Comparison of ENCODE assay signal across 25 cellular contexts in genomic region chr17:76090517-76091135, GRCh38. TPM values are rescaled to one million over a fixed set of nuclear protein-coding genes. Genes with fewer than 3 reads are reported as not detected.
DNase-seq lines count a peak whose midpoint lies in the region; ATAC-seq and TF ChIP-seq lines count a peak whose summit lies in the region.
"Had no signal": no experiment of that assay in that cellular context is flagged by ENCODE, and none has a peak within 500 bp of the region (broad histone marks: within the 10 kb centered on the region; RNA-seq: fewer than 3 reads in every experiment).

No MANE protein-coding gene starts in this region.

- H3K4me1 ChIP-seq in CD8-positive, alpha-beta T cell (ENCODE audit: insufficient read depth, low read length) = no peaks in the 10 kb centered on the region
- H3K4me1 ChIP-seq in CD4-positive, alpha-beta memory T cell (ENCODE audit: insufficient read depth, low read length) = no peaks in the 10 kb centered on the region
- H3K4me1 ChIP-seq: SJCRH30 had no signal

- in situ Hi-C loops in GM13976 (cut with MboI; ENCODE audit: low sequenced_read_pairs, unreplicated experiment) = no loop called here

- H3K4me3 ChIP-seq in CD8-positive, alpha-beta T cell (ENCODE audit: low read depth, low read length) = no peak overlapping the region
- H3K4me3 ChIP-seq in CD4-positive, alpha-beta memory T cell (ENCODE audit: low read length in 2 of 2) = no peak overlapping the region
- H3K4me3 ChIP-seq: GM12878, PC-9, SJCRH30 had no signal

- H3K36me3 ChIP-seq in CD8-positive, alpha-beta T cell (ENCODE audit: insufficient read depth, low read length) = peaks cover 52% of the 10 kb centered on the region
- H3K36me3 ChIP-seq in CD4-positive, alpha-beta memory T cell (ENCODE audit: insufficient read depth, low read length) = peaks cover 73% of the 10 kb centered on the region

- TF ChIP-seq CTCF in CD8-positive, alpha-beta T cell (IDR thresholded peaks at IDR 0.05) = no peak
- TF ChIP-seq CTCF in GM13976 (IDR thresholded peaks at IDR 0.05; ENCODE audit: borderline replicate concordance, control extremely low read depth, extremely low read depth, insufficient read depth, missing control alignments) (no peak), chondrocyte (IDR thresholded peaks at IDR 0.05) (no peak)

- peak overlapping the region; percentile 10 for H3K27ac Mint-ChIP-seq in CD8-positive, alpha-beta T cell
- H3K27ac Mint-ChIP-seq in chondrocyte (ENCODE audit: unreplicated experiment) = no peak overlapping the region
- no peak overlapping the region for H3K27ac Mint-ChIP-seq in CD4-positive, alpha-beta memory T cell
- H3K27ac Mint-ChIP-seq: HFFc6 had no signal

- no peaks in the 10 kb centered on the region for H3K27me3 ChIP-seq in CD8-positive, alpha-beta T cell (ENCODE audit: insufficient read depth, low read length)
- H3K27me3 ChIP-seq in CD4-positive, alpha-beta memory T cell (ENCODE audit: insufficient read depth, low read length) = no peaks in the 10 kb centered on the region
- H3K27me3 ChIP-seq: SJCRH30 had no signal

- intact Hi-C loops in CD8-positive, alpha-beta T cell (cut with DNase I, micrococcal nuclease) = no loop called here
- intact Hi-C loops in posterior vena cava (cut with DNase I) = no loop called here
- intact Hi-C loops in CD4-positive, alpha-beta memory T cell (cut with micrococcal nuclease) = no loop called here

- H3K9me3 Mint-ChIP-seq in CD8-positive, alpha-beta T cell = no peaks in the 10 kb centered on the region
- no peaks in the 10 kb centered on the region for H3K9me3 Mint-ChIP-seq in chondrocyte (ENCODE audit: low read depth)
- H3K9me3 Mint-ChIP-seq in CD4-positive, alpha-beta memory T cell = no peaks in the 10 kb centered on the region
- H3K9me3 Mint-ChIP-seq: CD14-positive monocyte, HFFc6 had no signal

- ATAC-seq in CD8-positive, alpha-beta T cell = no peak
- ATAC-seq: GM12878 had no signal

- DNase-seq in CD8-positive, alpha-beta T cell = no peak
- peak; percentile 25 for DNase-seq in GM13976 (ENCODE audit: low spot score)
- peak; percentile 67 for DNase-seq in chondrocyte (ENCODE audit: low spot score)
- peak; percentile 78 for DNase-seq in posterior vena cava (ENCODE audit: low spot score)
- no peak for DNase-seq in NCI-H1694 treated with DMSO at 0.1 percent for 48 hours (lab: John Stamatoyannopoulos, UW)
- DNase-seq in MV-4-11 (lab: John Stamatoyannopoulos, UW) = no peak
- no peak for DNase-seq in CD4-positive, alpha-beta memory T cell
- DNase-seq: ACHN, AML-193, DMS53, EL, HFFc6, NCI-H1048, NCI-H1436, NCI-H2029, NCI-H345, NCI-H524 treated with DMSO at 0.1 percent for 48 hours, PC-9, SJCRH30 had no signal

- peaks cover 6% of the 10 kb centered on the region for H3K4me1 Mint-ChIP-seq in CD8-positive, alpha-beta T cell (ENCODE audit: low read depth)
- no peaks in the 10 kb centered on the region for H3K4me1 Mint-ChIP-seq in chondrocyte (ENCODE audit: low read depth)
- H3K4me1 Mint-ChIP-seq in CD4-positive, alpha-beta memory T cell = peaks cover 0 to 12% (median 3%) of the 10 kb centered on the region in 4 donors

- no peaks in the 10 kb centered on the region for H3K27me3 Mint-ChIP-seq in CD8-positive, alpha-beta T cell (ENCODE audit: low read depth)
- H3K27me3 Mint-ChIP-seq in chondrocyte (ENCODE audit: low read depth) = no peaks in the 10 kb centered on the region
- no peaks in the 10 kb centered on the region for H3K27me3 Mint-ChIP-seq in CD4-positive, alpha-beta memory T cell

- CTCF ChIA-PET in CD8-positive, alpha-beta T cell (lab: Charles Lee) = interaction anchor here (0.7 to 1.3 kb wide), 3 partner anchors 13 to 189 kb away, joined by 3 to 4 read pairs (median 3); no protein-coding TSS in a partner anchor
- CTCF ChIA-PET in CD4-positive, alpha-beta memory T cell (lab: Charles Lee; ENCODE audit: partially characterized antibody) = interaction anchor here (1.1 kb wide), 1 partner anchor 11 kb away, joined by 4 read pairs; no protein-coding TSS in a partner anchor

- peaks cover 81% of the 10 kb centered on the region for H3K36me3 Mint-ChIP-seq in CD8-positive, alpha-beta T cell
- H3K36me3 Mint-ChIP-seq in chondrocyte (ENCODE audit: low read depth) = peaks cover 36% of the 10 kb centered on the region
- peaks cover 34 to 60% of the 10 kb centered on the region in 2 donors for H3K36me3 Mint-ChIP-seq in CD4-positive, alpha-beta memory T cell

- POLR2A ChIA-PET in CD8-positive, alpha-beta T cell (lab: Charles Lee) = interaction anchor here (3.6 kb wide), 1 partner anchor 10 kb away, joined by 10 read pairs; no protein-coding TSS in a partner anchor
- POLR2A ChIA-PET in CD4-positive, alpha-beta memory T cell (lab: Charles Lee; ENCODE audit: partially characterized antibody) = interaction anchor here (5.6 kb wide), 1 partner anchor 13 kb away, joined by 24 read pairs; the partner anchor contains the start of gene EXOC7

- no peak overlapping the region for H3K27ac ChIP-seq in CD8-positive, alpha-beta T cell (ENCODE audit: low read depth, low read length)
- no peak overlapping the region for H3K27ac ChIP-seq in CD4-positive, alpha-beta memory T cell (ENCODE audit: low read depth, low read length)
- H3K27ac ChIP-seq: HL-60, KMS-11, PC-9, SJCRH30 had no signal

- H3K4me3 Mint-ChIP-seq in CD8-positive, alpha-beta T cell = no peak overlapping the region
- no peak overlapping the region for H3K4me3 Mint-ChIP-seq in chondrocyte (ENCODE audit: unreplicated experiment)
- no peak overlapping the region for H3K4me3 Mint-ChIP-seq in CD4-positive, alpha-beta memory T cell
- H3K4me3 Mint-ChIP-seq: CD14-positive monocyte, HFFc6 had no signal

- no peaks in the 10 kb centered on the region for H3K9me3 ChIP-seq in CD8-positive, alpha-beta T cell (ENCODE audit: low read length)
- no peaks in the 10 kb centered on the region for H3K9me3 ChIP-seq in CD4-positive, alpha-beta memory T cell (ENCODE audit: control insufficient read depth in 1 of 2, low read length in 2 of 2)
- H3K9me3 ChIP-seq: SJCRH30 had no signal

RNA-seq across cellular contexts. Expression of gene ZACN, which starts 11.6 kb away (rescaled TPM):
- total RNA-seq in CD8-positive, alpha-beta T cell = 1 to 10 TPM; 1.2 to 2.0 TPM
- not detected in 3 replicates for total RNA-seq in chondrocyte
- total RNA-seq in posterior vena cava = not detected
- under 1 TPM in 1 of 2 experiments, not detected in 1; 0.35 TPM for total RNA-seq in CD4-positive, alpha-beta memory T cell
- 1 to 10 TPM in 1 of 2 donors, not detected in 1; 1.0 TPM for polyA plus RNA-seq in CD4-positive, alpha-beta memory T cell
- total RNA-seq: PC-9 had no signal
- polyA plus RNA-seq: CD14-positive monocyte had no signal

RNA-seq across cellular contexts. Expression of gene EXOC7, which starts 13.0 kb away (rescaled TPM):
- total RNA-seq in CD8-positive, alpha-beta T cell = 100 to 1,000 TPM in 1 of 2 experiments, 10 to 100 TPM in 1; 97.3 to 101 TPM
- total RNA-seq in chondrocyte (129 to 180 TPM (median 131 TPM) in 3 replicates), posterior vena cava (10 to 100 TPM; 94.5 to 98.2 TPM)
- 100 to 1,000 TPM; 183 to 184 TPM for total RNA-seq in CD4-positive, alpha-beta memory T cell
- polyA plus RNA-seq in CD4-positive, alpha-beta memory T cell = 10 to 100 TPM; 36.2 to 66.9 TPM

RNA-seq across cellular contexts. Expression of gene GALR2, which starts 16.0 kb away (rescaled TPM):
- 1 to 10 TPM; 1.7 to 2.4 TPM for total RNA-seq in CD8-positive, alpha-beta T cell
- total RNA-seq in chondrocyte (not detected in 3 replicates), posterior vena cava (not detected)
- not detected for total RNA-seq in CD4-positive, alpha-beta memory T cell
- polyA plus RNA-seq in CD4-positive, alpha-beta memory T cell = under 1 TPM in 1 of 2 donors, not detected in 1; 0.37 TPM

RNA-seq across cellular contexts. Expression of gene SRP68, which starts 18.3 kb away (rescaled TPM):
- total RNA-seq in CD8-positive, alpha-beta T cell = 10 to 100 TPM; 93.6 to 99.9 TPM
- total RNA-seq in chondrocyte = 62.1 to 77.6 TPM (median 63.0 TPM) in 3 replicates
- total RNA-seq in posterior vena cava = 10 to 100 TPM; 45.3 to 49.1 TPM
- 10 to 100 TPM; 86.5 to 92.4 TPM for total RNA-seq in CD4-positive, alpha-beta memory T cell
- polyA plus RNA-seq in CD4-positive, alpha-beta memory T cell = 10 to 100 TPM; 59.1 to 84.9 TPM

RNA-seq across cellular contexts. Expression of gene FOXJ1, which starts 50.4 kb away (rescaled TPM):
- 1 to 10 TPM; 2.2 to 2.7 TPM for total RNA-seq in CD8-positive, alpha-beta T cell
- total RNA-seq in chondrocyte (0.12 TPM in 1 of 3 replicates, not detected in the others), posterior vena cava (not detected)
- total RNA-seq in CD4-positive, alpha-beta memory T cell = under 1 TPM; 0.19 to 0.20 TPM
- polyA plus RNA-seq in CD4-positive, alpha-beta memory T cell = not detected
- total RNA-seq: GM12878, HFFc6, HT1080, M059J had no signal
- polyA plus RNA-seq: CD14-positive monocyte, GM12878 had no signal

Comparison
In these comparisons a context has a peak if more than half of its experiments do, and no peak if none do; other contexts are left out.
1. DNase-seq: peak in GM13976 (single experiment), chondrocyte (single experiment) and posterior vena cava (single experiment); none in CD8-positive, alpha-beta T cell (0 of 7), NCI-H1694 treated with DMSO at 0.1 percent for 48 hours (single experiment), MV-4-11 (single experiment) and CD4-positive, alpha-beta memory T cell (0 of 5).